9 cellular contexts compared by ENCODE assay signal in the genomic region with DNA sequence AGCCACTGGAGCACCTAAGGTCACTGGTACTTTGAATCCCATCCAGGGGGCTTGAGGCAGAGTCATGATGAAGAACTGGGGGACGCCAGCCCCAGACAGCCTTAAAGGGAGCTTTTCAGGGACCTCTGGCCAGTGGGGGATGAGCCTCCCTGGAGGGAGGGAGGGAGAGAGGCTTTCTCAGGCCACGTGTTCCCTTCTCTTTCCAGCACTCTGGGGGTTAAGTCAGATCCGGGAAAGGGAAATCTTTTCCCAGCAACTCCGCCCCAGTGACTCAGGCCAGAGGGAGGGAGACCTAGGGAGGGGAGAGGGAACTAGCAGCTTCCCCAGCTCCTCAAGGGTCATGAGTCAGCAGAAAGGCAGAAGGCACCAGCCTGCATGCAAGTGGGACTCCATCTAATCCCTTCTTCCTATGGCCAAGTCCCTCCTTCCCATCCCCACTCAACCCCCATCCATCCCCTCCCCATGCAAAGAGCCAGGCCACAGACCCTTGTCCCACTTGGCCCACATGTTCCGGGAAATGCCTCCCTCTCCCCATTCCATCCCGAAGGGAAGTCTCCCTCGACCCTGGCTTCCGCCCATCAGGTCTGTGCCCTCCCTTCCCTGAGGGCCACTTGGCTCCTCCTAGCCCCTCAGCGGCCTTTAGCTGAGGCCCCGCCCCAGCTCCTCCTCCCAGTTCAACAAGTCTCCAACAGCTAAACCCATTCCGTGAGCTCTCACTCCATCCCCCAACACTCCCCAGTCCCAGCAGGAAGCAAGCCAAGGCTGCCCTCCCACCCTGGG. TPM values are rescaled to one million over a fixed set of nuclear protein-coding genes. Genes with fewer than 3 reads are reported as not detected.
DNase-seq lines count a peak whose midpoint lies in the region; ATAC-seq, FAIRE-seq and TF ChIP-seq lines count a peak whose summit lies in the region.
"Had no signal": no experiment of that assay in that cellular context is flagged by ENCODE, and none has a peak within 500 bp of the region (broad histone marks: within the 10 kb centered on the region; RNA-seq: fewer than 3 reads in every experiment).

No MANE protein-coding gene starts in this region.

- H3K79me2 ChIP-seq in PC-9 (ENCODE audit: low read depth): peaks cover 82% of the 10 kb centered on the region

- peak; percentile 63 to 78 for TF ChIP-seq POLR2A in tibial nerve (IDR thresholded peaks at IDR 0.05)

- DNase-seq in DMS53 treated with DMSO at 0.1 percent for 48 hours (lab: John Stamatoyannopoulos, UW; ENCODE audit: unreplicated experiment): peak; percentile 99
- peak; percentile 96 for DNase-seq in HPDE6-E6E7 (ENCODE audit: extremely low spot score)
- DNase-seq in PC-9: peak; percentile 98 to 99
- DNase-seq in activated naive CD4-positive, alpha-beta T cell treated with anti-CD3 and anti-CD28 coated beads, Interleukin-2, amount 50 U/mL, for 16 hours: peak; percentile 53
- DNase-seq in frontal cortex (ENCODE audit: low spot score in 2 of 2): peak; percentile 66 to 83
- DNase-seq in neural crest cell (ENCODE audit: low read depth, low spot score): peak; percentile 74
- DNase-seq in tibial nerve (ENCODE audit: low spot score in 2 of 2): peak; percentile 88 to 90

- TF ChIP-seq CTCF in PC-9 (conservative IDR thresholded peaks at IDR 0.05): no peak
- no peak for TF ChIP-seq CTCF in neural crest cell (conservative IDR thresholded peaks at IDR 0.05)
- TF ChIP-seq CTCF in tibial nerve (IDR thresholded peaks at IDR 0.05): no peak

- H3K27me3 ChIP-seq in PC-9 (ENCODE audit: insufficient read depth, low read depth): no peaks in the 10 kb centered on the region
- H3K27me3 ChIP-seq in tibial nerve: no peaks in the 10 kb centered on the region

- ATAC-seq in GM19023 (IDR thresholded peaks at IDR 0.05; ENCODE audit: unreplicated experiment): no peak

- WGBS in tibial nerve, 2 donors: 1 to 5% methylated on average over 11 of the region's 11 CpGs

- no peaks in the 10 kb centered on the region for H3K9me3 Mint-ChIP-seq in neural crest cell

- H2AFZ ChIP-seq in PC-9: peak overlapping the region; percentile 63; the same call in 1 of the 2 replicates

- no peak for FAIRE-seq in frontal cortex (lab: Jason Lieb, UNC)

- peaks cover 11% of the 10 kb centered on the region; the same call in 1 of the 2 replicates for H4K20me1 ChIP-seq in PC-9 (ENCODE audit: insufficient read depth)

- no TSS peak for BruUV-seq in PC-9 (replicated peaks; lab: Mats Ljungman, UMichigan)

- no peaks in the 10 kb centered on the region for H3K9me2 ChIP-seq in PC-9 (ENCODE audit: insufficient read depth)

- CTCF ChIA-PET in PC-9 (lab: Charles Lee): interaction anchor here (0.5 to 1.3 kb wide), 11 partner anchors 27 to 499 kb away, joined by 3 to 5 read pairs (median 4); no protein-coding TSS in a partner anchor

- peaks cover 5% of the 10 kb centered on the region for H3K36me3 Mint-ChIP-seq in neural crest cell (ENCODE audit: low read depth)

- H3K27ac ChIP-seq in PC-9 (peak overlapping the region; percentile 95), tibial nerve (peak overlapping the region; percentile 93 to 99 (median 99))

- no peak overlapping the region for H3K4me3 Mint-ChIP-seq in neural crest cell
- H3K4me3 Mint-ChIP-seq: activated naive CD8-positive, alpha-beta T cell had no signal

- H3K4me1 Mint-ChIP-seq in neural crest cell: peaks cover 9% of the 10 kb centered on the region

- H3K9me3 ChIP-seq in PC-9 (ENCODE audit: insufficient read depth, low read depth): no peaks in the 10 kb centered on the region
- H3K9me3 ChIP-seq in tibial nerve: no peaks in the 10 kb centered on the region

- intact Hi-C loops in PC-9 (cut with micrococcal nuclease; ENCODE audit: unreplicated experiment): loop anchor here (1.0 to 2.0 kb wide), 8 partner anchors 27 to 197 kb away; partner anchors contain the start of gene TAPBPL

- peaks cover 66% of the 10 kb centered on the region for H3F3A ChIP-seq in PC-9 (ENCODE audit: insufficient read depth, low read depth)

- peak overlapping the region; percentile 54 for H3K4me3 ChIP-seq in PC-9
- peak overlapping the region; percentile 37 to 89 (median 65) for H3K4me3 ChIP-seq in tibial nerve

- peak; percentile 85 to 97 for TF ChIP-seq EP300 in tibial nerve (IDR thresholded peaks at IDR 0.05)

- H3K27ac Mint-ChIP-seq in neural crest cell (ENCODE audit: unreplicated experiment): peak overlapping the region; percentile 97
- H3K27ac Mint-ChIP-seq: activated naive CD8-positive, alpha-beta T cell had no signal

- POLR2A ChIA-PET in PC-9 (lab: Charles Lee; ENCODE audit: unreplicated experiment): interaction anchor here (0.5 to 2.7 kb wide), 35 partner anchors 9 to 607 kb away, joined by 3 to 58 read pairs (median 7); partner anchors contain the start of genes C12orf57, GAPDH, LTBR and RNU7-1

- H3K36me3 ChIP-seq in PC-9 (ENCODE audit: low read depth) (peaks cover 30% of the 10 kb centered on the region), tibial nerve (peaks cover 0 to 34% (median 4%) of the 10 kb centered on the region in 3 donors)

- H3K4me2 ChIP-seq in PC-9: peak overlapping the region; percentile 83

- H3K4me1 ChIP-seq in PC-9 (replicated peaks; ENCODE audit: insufficient read depth) (peaks cover 82% of the 10 kb centered on the region), tibial nerve (peaks cover 0 to 89% (median 68%) of the 10 kb centered on the region in 4 donors)

- H3K27me3 Mint-ChIP-seq in neural crest cell (ENCODE audit: low read depth): no peaks in the 10 kb centered on the region
- H3K27me3 Mint-ChIP-seq: activated naive CD8-positive, alpha-beta T cell had no signal

RNA-seq across cellular contexts. Expression of gene TNFRSF1A, which starts 5.6 kb away (rescaled TPM):
- total RNA-seq in PC-9 (2021): 144 and 165 TPM in 2 replicates
- 4.5 TPM for total RNA-seq in frontal cortex
- 41.5 and 47.7 TPM in 2 replicates for total RNA-seq in neural crest cell
- 100 to 1,000 TPM; 196 to 437 (median 306) TPM for total RNA-seq in tibial nerve

RNA-seq across cellular contexts. Expression of gene PLEKHG6, which starts 25.8 kb away (rescaled TPM):
- total RNA-seq in PC-9 (2021): 86.5 and 89.9 TPM in 2 replicates
- under 0.01 TPM for total RNA-seq in frontal cortex
- total RNA-seq in neural crest cell: 0.47 and 0.55 TPM in 2 replicates
- total RNA-seq in tibial nerve: 10 to 100 TPM in 1 of 4 donors, 1 to 10 TPM in 2, not detected in 1; 2.9 to 15.3 (median 7.6) TPM

RNA-seq across cellular contexts. Expression of gene SCNN1A, which starts 39.1 kb away (rescaled TPM):
- total RNA-seq in PC-9 (2021) (460 and 549 TPM in 2 replicates), frontal cortex (not detected), neural crest cell (not detected in 2 replicates), tibial nerve (10 to 100 TPM; 15.9 to 46.5 (median 18.8) TPM)

RNA-seq across cellular contexts. Expression of gene LTBR, which starts 47.7 kb away (rescaled TPM):
- total RNA-seq in PC-9 (2021) (178 and 185 TPM in 2 replicates), frontal cortex (2.4 TPM), neural crest cell (1.6 and 1.7 TPM in 2 replicates), tibial nerve (100 to 1,000 TPM; 119 to 234 (median 151) TPM)

Comparison
In these comparisons a context has a peak if more than half of its experiments do, and no peak if none do; other contexts are left out.
1. RNA of gene SCNN1A, which starts 39.1 kb away (total RNA-seq): 460 to 549 TPM in PC-9 and 15.9 to 46.5 TPM in tibial nerve; not detected in neural crest cell and not detected in frontal cortex (single experiment); every median in the first group is over 10 times any median in the second.
2. Peak in every context shown above with its lines, with median percentiles within 50 percentile points of each other: DNase-seq.